ENCODE assay signal across 8 cellular contexts in genomic region chr14:54488318-54488645, GRCh38. TPM values are rescaled to one million over a fixed set of nuclear protein-coding genes. Genes with fewer than 3 reads are reported as not detected.
DNase-seq lines count a peak whose midpoint lies in the region; ATAC-seq and TF ChIP-seq lines count a peak whose summit lies in the region.

No MANE protein-coding gene starts in this region.

- peak overlapping the region; percentile 78 for H3K27ac Mint-ChIP-seq in Caco-2 (ENCODE audit: unreplicated experiment)
- peak overlapping the region; percentile 83 for H3K27ac Mint-ChIP-seq in activated T-cell treated with anti-CD3 and anti-CD28 coated beads, Interleukin-2, amount 50 U/mL, for 72 hours
- H3K27ac Mint-ChIP-seq in stimulated activated naive CD8-positive, alpha-beta T cell treated with anti-CD3 and anti-CD28 coated beads, Interleukin-15, amount 100 ng/mL, for 72 hours, result peak overlapping the region; percentile 3 to 95

- intact Hi-C loops in Caco-2 (cut with micrococcal nuclease; ENCODE audit: unreplicated experiment), result loop anchor here (1.0 to 2.0 kb wide), 3 partner anchors 21 to 121 kb away; partner anchors contain the start of genes CGRRF1 and CNIH1

- H3K4me1 Mint-ChIP-seq in Caco-2 (ENCODE audit: low read depth, unreplicated experiment), result peaks cover 20% of the 10 kb centered on the region
- H3K4me1 Mint-ChIP-seq in activated T-cell treated with anti-CD3 and anti-CD28 coated beads, Interleukin-2, amount 50 U/mL, for 72 hours (ENCODE audit: low read depth), result peaks cover 62% of the 10 kb centered on the region
- peaks cover 56% of the 10 kb centered on the region for H3K4me1 Mint-ChIP-seq in stimulated activated naive CD8-positive, alpha-beta T cell treated with anti-CD3 and anti-CD28 coated beads, Interleukin-15, amount 100 ng/mL, for 72 hours

- in situ Hi-C loops in GM13976 (cut with MboI; ENCODE audit: low sequenced_read_pairs, unreplicated experiment), result no loop called here

- H3K27me3 ChIP-seq in Caco-2 (replicated peaks; ENCODE audit: control insufficient read depth, insufficient read depth, low read length) (no peaks in the 10 kb centered on the region), iPS-18a (ENCODE audit: control insufficient read depth, insufficient read depth, low read length) (no peaks in the 10 kb centered on the region)

- ATAC-seq in HG03060 (IDR thresholded peaks at IDR 0.05; ENCODE audit: low read depth, unreplicated experiment) (peak; percentile 7), HG03108 (IDR thresholded peaks at IDR 0.05; ENCODE audit: unreplicated experiment) (no peak)
- peak in 1 of 2 donors; percentile 26 for ATAC-seq in activated T-cell treated with anti-CD3 and anti-CD28 coated beads, Interleukin-2, amount 50 U/mL, for 72 hours (replicated peaks in 1 of 2)
- ATAC-seq in stimulated activated naive CD8-positive, alpha-beta T cell treated with anti-CD3 and anti-CD28 coated beads, Interleukin-15, amount 100 ng/mL, for 72 hours, result no peak

- DNase-seq in Caco-2 (no peak), NCI-H524 treated with DMSO at 0.1 percent for 48 hours (lab: John Stamatoyannopoulos, UW) (no peak), GM13976 (ENCODE audit: low spot score) (no peak)
- DNase-seq in activated T-cell treated with anti-CD3 and anti-CD28 coated beads, Interleukin-2, amount 50 U/mL, for 72 hours, result no peak
- DNase-seq in stimulated activated naive CD8-positive, alpha-beta T cell treated with anti-CD3 and anti-CD28 coated beads, Interleukin-15, amount 100 ng/mL, for 72 hours, result no peak

- H3K4me3 Mint-ChIP-seq in Caco-2 (ENCODE audit: unreplicated experiment), result peak overlapping the region; percentile 74
- peak overlapping the region; percentile 81 to 87 for H3K4me3 Mint-ChIP-seq in activated T-cell treated with anti-CD3 and anti-CD28 coated beads, Interleukin-2, amount 50 U/mL, for 72 hours
- H3K4me3 Mint-ChIP-seq in stimulated activated naive CD8-positive, alpha-beta T cell treated with anti-CD3 and anti-CD28 coated beads, Interleukin-15, amount 100 ng/mL, for 72 hours, result peak overlapping the region; percentile 76 to 94

- no TSS peak for BruUV-seq in Caco-2 (replicated peaks; lab: Mats Ljungman, UMichigan)

- H3K4me1 ChIP-seq in Caco-2 (peaks cover 29% of the 10 kb centered on the region), iPS-18a (ENCODE audit: control insufficient read depth, low read depth, low read length) (peaks cover 14% of the 10 kb centered on the region)

- no peaks in the 10 kb centered on the region for H3K9me3 ChIP-seq in Caco-2
- no peaks in the 10 kb centered on the region for H3K9me3 ChIP-seq in iPS-18a (ENCODE audit: control insufficient read depth, low read depth, low read length)

- no peaks in the 10 kb centered on the region for H3K36me3 ChIP-seq in Caco-2 (ENCODE audit: control insufficient read depth, insufficient read depth, low read length)
- H3K36me3 ChIP-seq in iPS-18a (ENCODE audit: control insufficient read depth, low read depth, low read length), result peaks cover 5% of the 10 kb centered on the region

- H3K4me3 ChIP-seq in Caco-2 (ENCODE audit: low read depth, low read length) (peak overlapping the region; percentile 86), iPS-18a (ENCODE audit: low read length) (peak overlapping the region; percentile 96)

- H3K9ac ChIP-seq in iPS-18a (ENCODE audit: low read length), result peak overlapping the region; percentile 89

- H3K27me3 Mint-ChIP-seq in Caco-2 (ENCODE audit: insufficient read depth, unreplicated experiment), result no peaks in the 10 kb centered on the region
- no peaks in the 10 kb centered on the region for H3K27me3 Mint-ChIP-seq in activated T-cell treated with anti-CD3 and anti-CD28 coated beads, Interleukin-2, amount 50 U/mL, for 72 hours (ENCODE audit: low read depth)
- H3K27me3 Mint-ChIP-seq in stimulated activated naive CD8-positive, alpha-beta T cell treated with anti-CD3 and anti-CD28 coated beads, Interleukin-15, amount 100 ng/mL, for 72 hours, result no peaks in the 10 kb centered on the region

- TF ChIP-seq CTCF in Caco-2 (IDR thresholded peaks at IDR 0.05; ENCODE audit: insufficient read depth in 1 of 2, low read depth in 1 of 2, low read length in 1 of 2, severe bottlenecking in 1 of 2, unreplicated experiment in 1 of 2) (peak; percentile 21 to 23), GM13976 (IDR thresholded peaks at IDR 0.05; ENCODE audit: borderline replicate concordance, control extremely low read depth, extremely low read depth, insufficient read depth, missing control alignments) (no peak)

- no peaks in the 10 kb centered on the region for H3K9me3 Mint-ChIP-seq in Caco-2 (ENCODE audit: unreplicated experiment)
- H3K9me3 Mint-ChIP-seq in activated T-cell treated with anti-CD3 and anti-CD28 coated beads, Interleukin-2, amount 50 U/mL, for 72 hours, result no peaks in the 10 kb centered on the region
- no peaks in the 10 kb centered on the region for H3K9me3 Mint-ChIP-seq in stimulated activated naive CD8-positive, alpha-beta T cell treated with anti-CD3 and anti-CD28 coated beads, Interleukin-15, amount 100 ng/mL, for 72 hours

- CTCF ChIA-PET in Caco-2 (lab: Charles Lee), result interaction anchor here (1.0 to 1.7 kb wide), 6 partner anchors 21 to 121 kb away, joined by 3 to 7 read pairs (median 4); partner anchors contain the start of genes CDKN3 and CGRRF1

- peak overlapping the region; percentile 14 for H3K27ac ChIP-seq in iPS-18a (ENCODE audit: low read length)

- POLR2A ChIA-PET in Caco-2 (lab: Charles Lee), result interaction anchor here (0.8 to 1.8 kb wide), 4 partner anchors 14 to 91 kb away, joined by 3 to 10 read pairs (median 6); partner anchors contain the start of genes CDKN3 and CGRRF1

- peaks cover 13% of the 10 kb centered on the region for H3K36me3 Mint-ChIP-seq in Caco-2 (ENCODE audit: insufficient read depth, unreplicated experiment)
- H3K36me3 Mint-ChIP-seq in activated T-cell treated with anti-CD3 and anti-CD28 coated beads, Interleukin-2, amount 50 U/mL, for 72 hours (ENCODE audit: insufficient read depth in 2 of 2), result peaks cover 1 to 7% of the 10 kb centered on the region in 2 donors

RNA-seq across cellular contexts. Expression of gene GMFB, which starts 0.5 kb away (rescaled TPM):
- total RNA-seq in Caco-2 (2022), result 65.5 and 67.4 TPM in 2 replicates
- 10 to 100 TPM; 29.9 to 34.4 TPM for total RNA-seq in activated T-cell treated with anti-CD3 and anti-CD28 coated beads, Interleukin-2, amount 50 U/mL, for 72 hours

RNA-seq across cellular contexts. Expression of gene CGRRF1, which starts 21.4 kb away (rescaled TPM):
- total RNA-seq in Caco-2 (2022), result 12.0 and 12.3 TPM in 2 replicates
- 10 to 100 TPM; 21.4 to 22.5 TPM for total RNA-seq in activated T-cell treated with anti-CD3 and anti-CD28 coated beads, Interleukin-2, amount 50 U/mL, for 72 hours

RNA-seq across cellular contexts. Expression of gene CNIH1, which starts 47.1 kb away (rescaled TPM):
- 159 and 164 TPM in 2 replicates for total RNA-seq in Caco-2 (2022)
- 10 to 100 TPM; 86.7 to 92.2 TPM for total RNA-seq in activated T-cell treated with anti-CD3 and anti-CD28 coated beads, Interleukin-2, amount 50 U/mL, for 72 hours
